22 cellular contexts compared by ENCODE assay signal in genomic region chr10:29250066-29250465, GRCh38. TPM values are rescaled to one million over a fixed set of nuclear protein-coding genes. Genes with fewer than 3 reads are reported as not detected.
DNase-seq lines count a peak whose midpoint lies in the region; ATAC-seq and TF ChIP-seq lines count a peak whose summit lies in the region.
"Had no signal": no experiment of that assay in that cellular context is flagged by ENCODE, and none has a peak within 500 bp of the region (broad histone marks: within the 10 kb centered on the region; RNA-seq: fewer than 3 reads in every experiment).

No MANE protein-coding gene starts in this region.

- H3K27ac ChIP-seq in caudate nucleus (ENCODE audit: low read depth, low read length) (peak overlapping the region; percentile 73), osteoblast (ENCODE audit: low read depth, low read length) (no peak overlapping the region), tibial artery (no peak overlapping the region)
- H3K27ac ChIP-seq: GM23248 had no signal

- intact Hi-C loops in tibial artery (cut with DNase I; ENCODE audit: low total_unique reads), result no loop called here

- no peak overlapping the region for H3K4me2 ChIP-seq in osteoblast (ENCODE audit: insufficient read depth, low read length)

- H3K27ac Mint-ChIP-seq in glutamatergic neuron (ENCODE audit: unreplicated experiment), result no peak overlapping the region
- H3K27ac Mint-ChIP-seq: CD4-positive, CD25-positive, alpha-beta regulatory T cell; CD8-positive, alpha-beta memory T cell had no signal

- H3K36me3 ChIP-seq in osteoblast (ENCODE audit: insufficient read depth, low read length) (no peaks in the 10 kb centered on the region), tibial artery (no peaks in the 10 kb centered on the region)
- H3K36me3 ChIP-seq: BE2C had no signal

- peaks cover 15% of the 10 kb centered on the region for H3K9me3 Mint-ChIP-seq in glutamatergic neuron (ENCODE audit: unreplicated experiment)

- H3K4me1 ChIP-seq in osteoblast (ENCODE audit: insufficient read depth, low read length) (peaks cover 7% of the 10 kb centered on the region), tibial artery (peaks cover 0 to 5% (median 0%) of the 10 kb centered on the region in 4 donors)

- TF ChIP-seq CTCF in osteoblast (IDR thresholded peaks at IDR 0.05; ENCODE audit: extremely low read depth, low read depth, low read length), result no peak
- no peak for TF ChIP-seq CTCF in glutamatergic neuron (IDR thresholded peaks at IDR 0.05; ENCODE audit: partially characterized antibody, unreplicated experiment)
- TF ChIP-seq CTCF in tibial artery (IDR thresholded peaks at IDR 0.05), result no peak

- H3K27me3 ChIP-seq in osteoblast (ENCODE audit: insufficient read depth, low read length) (peaks cover 70% of the 10 kb centered on the region), tibial artery (peaks cover 0 to 21% of the 10 kb centered on the region in 2 donors)
- H3K27me3 ChIP-seq: BE2C had no signal

- no peak overlapping the region for H3K4me3 ChIP-seq in osteoblast (ENCODE audit: insufficient read depth, low read length)
- H3K4me3 ChIP-seq in tibial artery, result no peak overlapping the region
- H3K4me3 ChIP-seq: GM12878, GM23248 had no signal

- no peaks in the 10 kb centered on the region for H3K36me3 Mint-ChIP-seq in glutamatergic neuron (ENCODE audit: unreplicated experiment)
- H3K36me3 Mint-ChIP-seq: CD4-positive, CD25-positive, alpha-beta regulatory T cell; CD8-positive, alpha-beta memory T cell; IgD-negative memory B cell had no signal

- no peak overlapping the region for H2AFZ ChIP-seq in osteoblast (ENCODE audit: low read length)
- H2AFZ ChIP-seq: GM23248 had no signal

- peaks cover 10% of the 10 kb centered on the region for H3K27me3 Mint-ChIP-seq in glutamatergic neuron (ENCODE audit: unreplicated experiment)

- no peaks in the 10 kb centered on the region for H3K79me2 ChIP-seq in osteoblast (ENCODE audit: insufficient read depth, low read length)

- H3K4me1 Mint-ChIP-seq in glutamatergic neuron (ENCODE audit: low read depth, unreplicated experiment), result peaks cover 21% of the 10 kb centered on the region
- H3K4me1 Mint-ChIP-seq: CD4-positive, CD25-positive, alpha-beta regulatory T cell; CD8-positive, alpha-beta memory T cell; IgD-negative memory B cell had no signal

- ATAC-seq in GM19467 (IDR thresholded peaks at IDR 0.05; ENCODE audit: unreplicated experiment), result no peak
- ATAC-seq: GM12878, HepG2 had no signal

- no peak overlapping the region for H3K4me3 Mint-ChIP-seq in glutamatergic neuron (ENCODE audit: unreplicated experiment)
- H3K4me3 Mint-ChIP-seq: CD8-positive, alpha-beta memory T cell had no signal

- peak; percentile 40 for DNase-seq in Ammon's horn (ENCODE audit: low spot score)
- DNase-seq in caudate nucleus (lab: John Stamatoyannopoulos, UW), result no peak
- DNase-seq in osteoblast (ENCODE audit: insufficient read length, low spot score, missing footprints), result peak; percentile 41
- DNase-seq in activated CD4-positive, alpha-beta T cell treated with anti-CD3 and anti-CD28 coated beads, Interleukin-2, amount 50 U/mL, for 4 hours, result no peak
- no peak for DNase-seq in glutamatergic neuron
- DNase-seq in tibial artery, result no peak
- DNase-seq: 8988T; BE2C; CD4-positive, CD25-positive, alpha-beta regulatory T cell; CD8-positive, alpha-beta memory T cell; COR-L47; DMS 273 treated with DMSO at 0.1 percent for 48 hours; DMS53; DND-41; EL; GM23248; HCEC 1CT had no signal

- no peaks in the 10 kb centered on the region for H4K20me1 ChIP-seq in osteoblast (ENCODE audit: insufficient read depth, low read length)

- H3K9me3 ChIP-seq in osteoblast (ENCODE audit: low read depth, low read length) (no peaks in the 10 kb centered on the region), tibial artery (no peaks in the 10 kb centered on the region)
- H3K9me3 ChIP-seq: BE2C had no signal

RNA-seq across cellular contexts. Expression of gene LYZL1, which starts 38.8 kb away (rescaled TPM):
- not detected in 2 replicates for total RNA-seq in osteoblast
- not detected for total RNA-seq in glutamatergic neuron (ENCODE audit: unreplicated experiment)
- total RNA-seq: CD4-positive, CD25-positive, alpha-beta regulatory T cell; CD8-positive, alpha-beta memory T cell; G401; GM12878; GM23248; HepG2 had no signal

Comparison
In these comparisons a context has a peak if more than half of its experiments do, and no peak if none do; other contexts are left out.
1. DNase-seq: peak in Ammon's horn (single experiment) and osteoblast (single experiment); none in caudate nucleus (0 of 61), activated CD4-positive, alpha-beta T cell treated with anti-CD3 and anti-CD28 coated beads, Interleukin-2, amount 50 U/mL, for 4 hours (0 of 2), glutamatergic neuron (single experiment) and tibial artery (0 of 2).